ENCODE assay signal across 8 cellular contexts in genomic region chr3:112773864-112774263, GRCh38.
DNase-seq lines count a peak whose midpoint lies in the region; ATAC-seq lines count a peak whose summit lies in the region.
"Had no signal": no experiment of that assay in that cellular context is flagged by ENCODE, and none has a peak within 500 bp of the region (broad histone marks: within the 10 kb centered on the region; RNA-seq: fewer than 3 reads in every experiment).

No MANE protein-coding gene starts in this region.

- peak overlapping the region; percentile 56 for H3K4me3 Mint-ChIP-seq in memory B cell
- H3K4me3 Mint-ChIP-seq: neural progenitor cell had no signal

- H3K36me3 Mint-ChIP-seq in memory B cell: no peaks in the 10 kb centered on the region
- H3K36me3 Mint-ChIP-seq: neural progenitor cell had no signal

- no peaks in the 10 kb centered on the region for H3K9me3 Mint-ChIP-seq in memory B cell
- H3K9me3 Mint-ChIP-seq: neural progenitor cell had no signal

- ATAC-seq in GM18868 (IDR thresholded peaks at IDR 0.05; ENCODE audit: unreplicated experiment) (peak; percentile 72), HG03439 (IDR thresholded peaks at IDR 0.05; ENCODE audit: unreplicated experiment) (peak; percentile 45), memory B cell (ENCODE audit: low read depth) (peak; percentile 91), GM21825 (IDR thresholded peaks at IDR 0.05; ENCODE audit: unreplicated experiment) (no peak)

- peak overlapping the region; percentile 96 for H3K27ac Mint-ChIP-seq in memory B cell
- H3K27ac Mint-ChIP-seq: neural progenitor cell had no signal

- H3K4me1 Mint-ChIP-seq in memory B cell: peaks cover 47% of the 10 kb centered on the region
- H3K4me1 Mint-ChIP-seq: neural progenitor cell had no signal

- H3K27me3 Mint-ChIP-seq in memory B cell: no peaks in the 10 kb centered on the region

- DNase-seq in T-helper 9 cell: peak; percentile 8
- peak; percentile 21 to 52 for DNase-seq in memory B cell (ENCODE audit: low spot score in 2 of 2)
- no peak for DNase-seq in NOMO-1 (lab: John Stamatoyannopoulos, UW; ENCODE audit: unreplicated experiment in 2 of 2)
- no peak for DNase-seq in DMS 273 treated with DMSO at 0.1 percent for 48 hours (lab: John Stamatoyannopoulos, UW)

Comparison
In these comparisons a context has a peak if more than half of its experiments do, and no peak if none do; other contexts are left out.
1. DNase-seq: peak in T-helper 9 cell (single experiment) and memory B cell (2 of 2); none in NOMO-1 (0 of 2) and DMS 273 treated with DMSO at 0.1 percent for 48 hours (single experiment).